In the genomic region with DNA sequence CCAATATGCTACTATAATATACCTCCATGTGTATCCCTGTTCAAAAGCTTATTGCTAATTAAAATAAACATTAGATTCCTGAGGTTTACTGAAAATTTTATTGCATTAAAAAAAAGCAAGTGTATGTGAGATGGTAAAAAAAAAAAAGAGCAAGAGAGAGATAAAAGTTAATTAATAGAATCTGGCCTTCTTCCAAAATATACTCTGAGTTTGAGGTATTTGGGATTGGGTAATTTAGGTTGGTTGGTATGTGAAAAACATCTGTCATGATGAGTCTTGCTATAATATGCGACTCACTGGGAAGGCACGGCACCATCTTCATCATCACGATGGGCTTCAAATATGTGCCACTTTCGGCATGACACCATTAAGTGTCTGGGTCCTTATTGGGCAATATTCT, we compare ENCODE assay signal across 14 cellular contexts.
DNase-seq lines count a peak whose midpoint lies in the region; TF ChIP-seq lines count a peak whose summit lies in the region.
"Had no signal": no experiment of that assay in that cellular context is flagged by ENCODE, and none has a peak within 500 bp of the region (broad histone marks: within the 10 kb centered on the region; RNA-seq: fewer than 3 reads in every experiment).

No MANE protein-coding gene starts in this region.

- peak overlapping the region; percentile 2 for H3K9ac ChIP-seq in skeletal muscle satellite cell (ENCODE audit: low read depth, low read length)

- H3K4me2 ChIP-seq in skeletal muscle satellite cell (ENCODE audit: low read length) = no peak overlapping the region

- H3K4me1 ChIP-seq in skeletal muscle satellite cell (ENCODE audit: control insufficient read depth, insufficient read depth, low read length) (peaks cover 33% of the 10 kb centered on the region), tibial artery (no peaks in the 10 kb centered on the region)

- H3K27ac ChIP-seq in epithelial cell of prostate = peak overlapping the region; percentile 98
- H3K27ac ChIP-seq in tibial artery = no peak overlapping the region
- H3K27ac ChIP-seq: 22Rv1 had no signal

- TF ChIP-seq CTCF in tibial artery (IDR thresholded peaks at IDR 0.05) = no peak

- H3K36me3 ChIP-seq in skeletal muscle satellite cell (ENCODE audit: insufficient read depth, low read length) (no peaks in the 10 kb centered on the region), tibial artery (no peaks in the 10 kb centered on the region)

- no peak overlapping the region for H3K4me3 ChIP-seq in skeletal muscle satellite cell (ENCODE audit: low read length)
- no peak overlapping the region for H3K4me3 ChIP-seq in tibial artery

- H3K27me3 ChIP-seq in skeletal muscle satellite cell (ENCODE audit: control insufficient read depth, insufficient read depth, low read length) = no peaks in the 10 kb centered on the region
- H3K27me3 ChIP-seq in tibial artery = no peaks in the 10 kb centered on the region

- DNase-seq in NCI-H1694 treated with DMSO at 0.1 percent for 48 hours (lab: John Stamatoyannopoulos, UW) (peak; percentile 13), NCI-H1694 (lab: John Stamatoyannopoulos, UW) (no peak), NCI-H69 (lab: John Stamatoyannopoulos, UW) (peak; percentile 28), epithelial cell of prostate (ENCODE audit: low read depth, low spot score) (peak; percentile 98), tibial artery (no peak), hypothalamus (lab: John Stamatoyannopoulos, UW) (no peak), ecto neural progenitor cell (ENCODE audit: low spot score) (no peak)
- DNase-seq: activated CD4-positive, alpha-beta T cell treated with anti-CD3 and anti-CD28 coated beads, Interleukin-2, amount 50 U/mL, for 4 hours; DMS 273 treated with DMSO at 0.1 percent for 48 hours; kidney; stimulated activated CD8-positive, alpha-beta memory T cell treated with anti-CD3 and anti-CD28 coated beads, Interleukin-4, amount 100 ng/mL, for 48 hours; trophoblast cell had no signal

- no peaks in the 10 kb centered on the region for H3K9me3 ChIP-seq in skeletal muscle satellite cell (replicated peaks; ENCODE audit: low read length)
- no peaks in the 10 kb centered on the region for H3K9me3 ChIP-seq in tibial artery

- intact Hi-C loops in tibial artery (cut with DNase I; ENCODE audit: low total_unique reads) = no loop called here

Comparison
In these comparisons a context has a peak if more than half of its experiments do, and no peak if none do; other contexts are left out.
1. DNase-seq: peak in NCI-H1694 treated with DMSO at 0.1 percent for 48 hours (single experiment), NCI-H69 (single experiment) and epithelial cell of prostate (single experiment); none in NCI-H1694 (single experiment), tibial artery (0 of 2), hypothalamus (0 of 51) and ecto neural progenitor cell (single experiment).